In the genomic region with DNA sequence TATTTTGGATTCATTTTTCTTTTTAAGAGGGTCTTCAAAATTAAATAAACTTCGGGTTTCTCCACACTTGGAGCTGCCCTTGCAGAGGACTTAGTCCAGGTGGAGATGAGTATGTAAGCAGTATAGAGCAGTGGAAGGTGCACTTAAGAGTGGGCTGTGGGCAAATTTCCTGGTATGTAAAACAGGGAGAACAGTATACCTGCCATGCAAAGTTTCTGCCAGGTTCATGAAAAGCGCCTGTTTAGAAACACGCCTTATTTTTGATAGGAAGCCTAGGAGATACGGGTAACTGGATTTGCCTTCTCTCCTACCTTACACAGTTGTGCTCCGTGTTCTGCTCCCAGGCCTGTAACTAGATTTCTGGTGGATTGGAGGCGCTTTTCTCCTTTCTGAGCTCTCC, we compare ENCODE assay signal across 8 cellular contexts. TPM values are rescaled to one million over a fixed set of nuclear protein-coding genes. Genes with fewer than 3 reads are reported as not detected.
DNase-seq lines count a peak whose midpoint lies in the region; ATAC-seq and TF ChIP-seq lines count a peak whose summit lies in the region.

No MANE protein-coding gene starts in this region.

- H3K27me3 Mint-ChIP-seq in central memory CD8-positive, alpha-beta T cell = no peaks in the 10 kb centered on the region

- TF ChIP-seq CTCF in AG10803 (conservative IDR thresholded peaks at IDR 0.05; ENCODE audit: low read length) = no peak

- DNase-seq in AG10803 (ENCODE audit: low read depth) (no peak), NCI-H1694 (lab: John Stamatoyannopoulos, UW) (no peak), germinal center (ENCODE audit: low spot score) (no peak)
- no peak for DNase-seq in Jurkat, Clone E6-1 (ENCODE audit: low read depth, low spot score)
- DNase-seq in central memory CD8-positive, alpha-beta T cell (ENCODE audit: low spot score in 2 of 2) = no peak

- ATAC-seq in central memory CD8-positive, alpha-beta T cell (replicated peaks; ENCODE audit: extremely low read depth, poor library complexity, severe bottlenecking) = no peak
- ATAC-seq in GM18868 (IDR thresholded peaks at IDR 0.05; ENCODE audit: unreplicated experiment) (no peak), HG02840 (IDR thresholded peaks at IDR 0.05; ENCODE audit: low FRiP score, unreplicated experiment) (no peak)

- no peaks in the 10 kb centered on the region for H3K9me3 ChIP-seq in muscle layer of duodenum (ENCODE audit: control insufficient read depth in 1 of 2, low read length in 2 of 2)

- peaks cover 0 to 21% of the 10 kb centered on the region in 2 donors for H3K4me1 ChIP-seq in muscle layer of duodenum (ENCODE audit: control insufficient read depth in 1 of 2, insufficient read depth in 2 of 2, low read length in 2 of 2)

- peak overlapping the region; percentile 92 for H3K27ac ChIP-seq in muscle layer of duodenum (ENCODE audit: low read length)

- peaks cover 46% of the 10 kb centered on the region for H3K4me1 Mint-ChIP-seq in central memory CD8-positive, alpha-beta T cell

- peaks cover 37% of the 10 kb centered on the region for H3K36me3 Mint-ChIP-seq in central memory CD8-positive, alpha-beta T cell (ENCODE audit: insufficient read depth)

- peak overlapping the region; percentile 97 for H3K4me3 ChIP-seq in AG10803 (ENCODE audit: low read length)
- H3K4me3 ChIP-seq in Jurkat, Clone E6-1 (ENCODE audit: low read length) = peak overlapping the region; percentile 91
- H3K4me3 ChIP-seq in muscle layer of duodenum (ENCODE audit: low read depth in 1 of 2, low read length in 2 of 2) = peak overlapping the region; percentile 95 to 97

- H3K9me3 Mint-ChIP-seq in central memory CD8-positive, alpha-beta T cell = no peaks in the 10 kb centered on the region

- H3K36me3 ChIP-seq in muscle layer of duodenum (ENCODE audit: control insufficient read depth in 1 of 2, insufficient read depth in 2 of 2, low read length in 2 of 2) = peaks cover 24 to 30% of the 10 kb centered on the region in 2 donors

- H3K27ac Mint-ChIP-seq in central memory CD8-positive, alpha-beta T cell (ENCODE audit: low read depth) = peak overlapping the region; percentile 96

- H3K27me3 ChIP-seq in muscle layer of duodenum (ENCODE audit: low read depth, low read length) = no peaks in the 10 kb centered on the region

- peak overlapping the region; percentile 94 for H3K4me3 Mint-ChIP-seq in central memory CD8-positive, alpha-beta T cell

RNA-seq across cellular contexts. Expression of a gene that starts 1.2 kb away (rescaled TPM):
- polyA plus RNA-seq in Jurkat, Clone E6-1 (2012; ENCODE audit: insufficient read depth, insufficient read length) = 35.6 TPM

RNA-seq across cellular contexts. Expression of a gene that starts 56.1 kb away (rescaled TPM):
- polyA plus RNA-seq in Jurkat, Clone E6-1 (2012; ENCODE audit: insufficient read depth, insufficient read length) = 33.3 TPM
